ENCODE assay signal across 20 cellular contexts in the genomic region with DNA sequence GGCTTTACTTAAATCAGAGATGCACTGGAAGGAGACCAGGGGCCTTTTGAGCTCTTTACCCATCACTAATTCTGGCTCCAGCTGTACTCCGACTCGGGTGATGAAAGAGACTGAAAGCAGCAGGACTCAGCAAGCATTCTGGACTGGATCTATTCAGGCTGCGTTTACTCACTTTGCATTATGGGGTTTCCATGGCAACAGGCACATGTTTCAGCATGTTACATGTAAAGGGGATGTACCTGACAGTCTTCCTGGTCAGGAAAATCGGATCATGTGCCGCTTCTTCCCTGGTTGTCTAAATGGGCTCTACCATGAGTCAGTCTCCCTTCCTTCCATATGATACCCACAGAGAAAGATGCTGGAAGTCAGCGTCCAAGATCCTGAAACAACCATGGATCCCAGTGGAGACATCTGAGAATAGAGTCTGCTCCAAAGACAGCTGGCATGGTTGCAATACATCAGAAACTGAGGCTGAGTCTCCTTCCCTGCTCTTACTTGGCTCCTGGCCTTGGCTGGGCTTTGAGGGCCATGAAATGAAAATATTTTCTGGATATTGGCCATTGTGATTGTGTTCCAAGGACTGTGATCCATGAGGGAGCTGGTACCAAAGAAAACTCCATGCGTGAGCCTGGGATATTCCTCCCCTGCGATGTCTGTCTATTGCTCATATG.
A peak's percentile ranks its signal among the peaks of the same experiment; 100 is the strongest.
DNase-seq lines count a peak whose midpoint lies in the region; ATAC-seq and TF ChIP-seq lines count a peak whose summit lies in the region.
"Had no signal": no experiment of that assay in that cellular context is flagged by ENCODE, and none has a peak within 500 bp of the region (broad histone marks: within the 10 kb centered on the region; RNA-seq: fewer than 3 reads in every experiment).

No MANE protein-coding gene starts in this region.

- H3K4ac ChIP-seq in H9 (ENCODE audit: low read depth, low read length): no peak overlapping the region

- no peaks in the 10 kb centered on the region; a peak in 1 of 5 replicates for H3K9me3 Mint-ChIP-seq in H9
- H3K9me3 Mint-ChIP-seq: activated naive CD8-positive, alpha-beta T cell treated with anti-CD3 and anti-CD28 coated beads for 36 hours; activated T-cell treated with anti-CD3 and anti-CD28 coated beads, Interleukin-2, amount 50 U/mL, for 72 hours; CD4-positive, alpha-beta T cell; endodermal cell; immature natural killer cell had no signal

- peaks cover 3% of the 10 kb centered on the region for H3K27me3 Mint-ChIP-seq in H9 (ENCODE audit: low read depth)

- H2AFZ ChIP-seq in H9 (ENCODE audit: low read length): no peak overlapping the region

- no peaks in the 10 kb centered on the region for H3K79me1 ChIP-seq in H9 (ENCODE audit: insufficient read depth, low read depth, low read length, poor library complexity, severe bottlenecking)

- no peak overlapping the region for H2BK5ac ChIP-seq in H9 (ENCODE audit: insufficient read length, low read length)

- no peak overlapping the region for H2BK15ac ChIP-seq in H9 (ENCODE audit: low read depth, low read length)

- H3K27me3 ChIP-seq in H9 (ENCODE audit: insufficient read depth, low read length): no peaks in the 10 kb centered on the region
- H3K27me3 ChIP-seq: cardiac muscle cell, gastroesophageal sphincter, thyroid gland had no signal

- TF ChIP-seq CTCF in fibroblast of pulmonary artery (IDR thresholded peaks at IDR 0.05; ENCODE audit: low read length, missing control alignments) (no peak), H9 (conservative IDR thresholded peaks at IDR 0.05) (no peak)

- H3K4me3 Mint-ChIP-seq in H9: no peak overlapping the region
- H3K4me3 Mint-ChIP-seq: activated naive CD8-positive, alpha-beta T cell treated with anti-CD3 and anti-CD28 coated beads for 36 hours; activated T-cell treated with anti-CD3 and anti-CD28 coated beads, Interleukin-2, amount 50 U/mL, for 72 hours; CD4-positive, alpha-beta T cell; endodermal cell; immature natural killer cell had no signal

- no peak overlapping the region for H3K56ac ChIP-seq in H9 (ENCODE audit: insufficient read length, low read depth, low read length)

- H3K79me2 ChIP-seq in H9 (ENCODE audit: insufficient read depth, low read length): no peaks in the 10 kb centered on the region

- H3K23ac ChIP-seq in H9 (ENCODE audit: insufficient read length, low read depth, low read length): no peak overlapping the region

- H2BK20ac ChIP-seq in H9 (ENCODE audit: low read depth, low read length, poor library complexity, severe bottlenecking): no peak overlapping the region

- no peak overlapping the region for H4K5ac ChIP-seq in H9 (ENCODE audit: insufficient read length, low read depth, low read length)

- no peak overlapping the region for H3T11ph ChIP-seq in H9 (ENCODE audit: low read length)

- H3K36me3 Mint-ChIP-seq in H9 (ENCODE audit: insufficient read depth in 1 of 3, low read depth in 3 of 3): no peaks in the 10 kb centered on the region
- H3K36me3 Mint-ChIP-seq: activated naive CD8-positive, alpha-beta T cell treated with anti-CD3 and anti-CD28 coated beads for 36 hours; immature natural killer cell had no signal

- no peak overlapping the region for H3K4me3 ChIP-seq in fibroblast of pulmonary artery (replicated peaks; ENCODE audit: low read depth, low read length)
- H3K4me3 ChIP-seq: cardiac muscle cell, gastroesophageal sphincter, SK-N-MC, skin epidermis, thyroid gland had no signal

- no peaks in the 10 kb centered on the region for H3K23me2 ChIP-seq in H9 (ENCODE audit: insufficient read length, low read depth, low read length, poor library complexity, severe bottlenecking)

- H3K9ac ChIP-seq in H9 (ENCODE audit: extremely low read depth, insufficient read length, low read length): no peak overlapping the region

- H2BK120ac ChIP-seq in H9 (ENCODE audit: low read depth, low read length, poor library complexity, severe bottlenecking): no peak overlapping the region

- H3K4me2 ChIP-seq in H9 (ENCODE audit: insufficient read depth, insufficient read length, low read length): no peak overlapping the region

- H4K8ac ChIP-seq in H9 (replicated peaks; ENCODE audit: insufficient read length, low read depth, low read length): no peak overlapping the region

- no peak overlapping the region for H2BK12ac ChIP-seq in H9 (ENCODE audit: insufficient read length, low read depth, low read length)

- H3K27ac ChIP-seq in H9 (ENCODE audit: insufficient read length, low read depth, low read length): no peak overlapping the region
- H3K27ac ChIP-seq: cardiac muscle cell, gastroesophageal sphincter, skin epidermis, thyroid gland had no signal

- no peaks in the 10 kb centered on the region for H4K20me1 ChIP-seq in H9 (ENCODE audit: control insufficient read depth, insufficient read depth, insufficient read length)

- no CpG with 5 or more reads among the region's 8 CpGs for WGBS in H9 (ENCODE audit: extremely low coverage, insufficient read length, low lambda C conversion rate)

- ATAC-seq in SK-N-SH treated with all-trans-retinoic acid at 6 μM for 48 hours: no peak
- ATAC-seq: activated T-cell treated with anti-CD3 and anti-CD28 coated beads, Interleukin-2, amount 50 U/mL, for 72 hours; gastroesophageal sphincter had no signal

- no peak overlapping the region for H3K14ac ChIP-seq in H9 (ENCODE audit: insufficient read depth, low read length)

- peaks cover 0 to 3% of the 10 kb centered on the region in 2 experiments; a peak in 1 of 4 replicates for H3K4me1 Mint-ChIP-seq in H9
- H3K4me1 Mint-ChIP-seq: activated naive CD8-positive, alpha-beta T cell treated with anti-CD3 and anti-CD28 coated beads for 36 hours; immature natural killer cell had no signal

- DNase-seq in DMS53 (lab: John Stamatoyannopoulos, UW): peak; percentile 46
- DNase-seq in DMS53 treated with DMSO at 0.1 percent for 48 hours (lab: John Stamatoyannopoulos, UW; ENCODE audit: unreplicated experiment): no peak
- DNase-seq in NCI-H748 (lab: John Stamatoyannopoulos, UW; ENCODE audit: unreplicated experiment): peak; percentile 87
- peak; percentile 23 for DNase-seq in fibroblast of pulmonary artery (ENCODE audit: low read depth)
- DNase-seq in putamen (ENCODE audit: low spot score): peak; percentile 12
- no peak for DNase-seq in NCI-H2196 (lab: John Stamatoyannopoulos, UW; ENCODE audit: unreplicated experiment)
- DNase-seq in H9: no peak
- DNase-seq: activated CD4-positive, alpha-beta T cell treated with anti-CD3 and anti-CD28 coated beads, Interleukin-2, amount 50 U/mL, for 4 hours; activated naive CD8-positive, alpha-beta T cell treated with anti-CD3 and anti-CD28 coated beads for 36 hours; activated T-cell treated with anti-CD3 and anti-CD28 coated beads, Interleukin-2, amount 50 U/mL, for 72 hours; CD4-positive, alpha-beta T cell; endodermal cell; H7; immature natural killer cell; thyroid gland had no signal

- no peak overlapping the region for H2AK5ac ChIP-seq in H9 (ENCODE audit: insufficient read length, low read length)

- H4K91ac ChIP-seq in H9 (ENCODE audit: insufficient read length, low read depth, low read length): no peak overlapping the region

- H3K4me1 ChIP-seq in H9 (ENCODE audit: insufficient read depth, low read length): no peaks in the 10 kb centered on the region
- H3K4me1 ChIP-seq: gastroesophageal sphincter, thyroid gland had no signal

- no peaks in the 10 kb centered on the region for H3K9me3 ChIP-seq in H9 (ENCODE audit: control insufficient read depth, low read depth, low read length)
- H3K9me3 ChIP-seq: gastroesophageal sphincter, thyroid gland had no signal

- no peak overlapping the region for H3K27ac Mint-ChIP-seq in H9
- H3K27ac Mint-ChIP-seq: activated naive CD8-positive, alpha-beta T cell treated with anti-CD3 and anti-CD28 coated beads for 36 hours; activated T-cell treated with anti-CD3 and anti-CD28 coated beads, Interleukin-2, amount 50 U/mL, for 72 hours; CD4-positive, alpha-beta T cell; endodermal cell; immature natural killer cell had no signal

- no peak overlapping the region for H3K18ac ChIP-seq in H9 (ENCODE audit: insufficient read length, low read depth, low read length)

TF ChIP-seq in SK-N-SH treated with all-trans-retinoic acid at 6 μM for 48 hours, 23 proteins besides CTCF, POLR2A, EP300 and RAD21:
- TF ChIP-seq ZNF565 (CRISPR knock-in tag; conservative IDR thresholded peaks at IDR 0.05; ENCODE audit: low read depth) (no peak), ISL1 (CRISPR knock-in tag; IDR thresholded peaks at IDR 0.05) (no peak), ESRRG (CRISPR knock-in tag; IDR thresholded peaks at IDR 0.05) (no peak), PPARA (CRISPR knock-in tag; IDR thresholded peaks at IDR 0.05; ENCODE audit: borderline replicate concordance) (no peak), CSDC2 (CRISPR knock-in tag; IDR thresholded peaks at IDR 0.05) (no peak), ZFP3 (CRISPR knock-in tag; IDR thresholded peaks at IDR 0.05) (no peak), BACH2 (CRISPR knock-in tag; IDR thresholded peaks at IDR 0.05; ENCODE audit: borderline replicate concordance) (no peak)
- TF ChIP-seq, protein P1, sequence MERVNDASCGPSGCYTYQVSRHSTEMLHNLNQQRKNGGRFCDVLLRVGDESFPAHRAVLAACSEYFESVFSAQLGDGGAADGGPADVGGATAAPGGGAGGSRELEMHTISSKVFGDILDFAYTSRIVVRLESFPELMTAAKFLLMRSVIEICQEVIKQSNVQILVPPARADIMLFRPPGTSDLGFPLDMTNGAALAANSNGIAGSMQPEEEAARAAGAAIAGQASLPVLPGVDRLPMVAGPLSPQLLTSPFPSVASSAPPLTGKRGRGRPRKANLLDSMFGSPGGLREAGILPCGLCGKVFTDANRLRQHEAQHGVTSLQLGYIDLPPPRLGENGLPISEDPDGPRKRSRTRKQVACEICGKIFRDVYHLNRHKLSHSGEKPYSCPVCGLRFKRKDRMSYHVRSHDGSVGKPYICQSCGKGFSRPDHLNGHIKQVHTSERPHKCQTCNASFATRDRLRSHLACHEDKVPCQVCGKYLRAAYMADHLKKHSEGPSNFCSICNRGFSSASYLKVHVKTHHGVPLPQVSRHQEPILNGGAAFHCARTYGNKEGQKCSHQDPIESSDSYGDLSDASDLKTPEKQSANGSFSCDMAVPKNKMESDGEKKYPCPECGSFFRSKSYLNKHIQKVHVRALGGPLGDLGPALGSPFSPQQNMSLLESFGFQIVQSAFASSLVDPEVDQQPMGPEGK (CRISPR knock-in tag; IDR thresholded peaks at IDR 0.05; ENCODE audit: borderline replicate concordance): no peak

Comparison
In these comparisons a context has a peak if more than half of its experiments do, and no peak if none do; other contexts are left out.
1. DNase-seq: peak in DMS53 (single experiment), NCI-H748 (single experiment), fibroblast of pulmonary artery (single experiment) and putamen (single experiment); none in DMS53 treated with DMSO at 0.1 percent for 48 hours (single experiment), NCI-H2196 (single experiment) and H9 (single experiment).